10 cellular contexts compared by ENCODE assay signal in genomic region chr9:71858812-71859211, GRCh38. TPM values are rescaled to one million over a fixed set of nuclear protein-coding genes. Genes with fewer than 3 reads are reported as not detected.
DNase-seq lines count a peak whose midpoint lies in the region; ATAC-seq and FAIRE-seq lines count a peak whose summit lies in the region.
"Had no signal": no experiment of that assay in that cellular context is flagged by ENCODE, and none has a peak within 500 bp of the region (broad histone marks: within the 10 kb centered on the region; RNA-seq: fewer than 3 reads in every experiment).

No MANE protein-coding gene starts in this region.

- peak overlapping the region; percentile 69 for H3K27ac Mint-ChIP-seq in stimulated activated naive CD8-positive, alpha-beta T cell treated with anti-CD3 and anti-CD28 coated beads, Interleukin-15, Interleukin-2, amounts not matched to agents 100 ng/mL and 50 ng/mL, for 24 hours
- H3K27ac Mint-ChIP-seq: stimulated activated memory B cell treated with anti-CD40 and anti-IgM and Interleukin-4, amounts not matched to agents 10 μg/mL and 1 μg/mL and 100 μg/mL, for 72 hours had no signal

- peak; percentile 94 to 97 for ATAC-seq in activated T-cell treated with anti-CD3 and anti-CD28 coated beads, Interleukin-2, amount 50 U/mL, for 4 hours
- ATAC-seq in HG02884 (IDR thresholded peaks at IDR 0.05; ENCODE audit: unreplicated experiment) (peak; percentile 91), GM19467 (IDR thresholded peaks at IDR 0.05; ENCODE audit: unreplicated experiment) (no peak)
- ATAC-seq: stimulated activated memory B cell treated with anti-CD40 and anti-IgM and Interleukin-4, amounts not matched to agents 10 μg/mL and 1 μg/mL and 100 μg/mL, for 72 hours had no signal

- H3K4me3 Mint-ChIP-seq in activated T-cell treated with anti-CD3 and anti-CD28 coated beads, Interleukin-2, amount 50 U/mL, for 4 hours: no peak overlapping the region
- H3K4me3 Mint-ChIP-seq in stimulated activated naive CD8-positive, alpha-beta T cell treated with anti-CD3 and anti-CD28 coated beads, Interleukin-15, Interleukin-2, amounts not matched to agents 100 ng/mL and 50 ng/mL, for 24 hours: peak overlapping the region; percentile 20
- H3K4me3 Mint-ChIP-seq: stimulated activated memory B cell treated with anti-CD40 and anti-IgM and Interleukin-4, amounts not matched to agents 10 μg/mL and 1 μg/mL and 100 μg/mL, for 72 hours had no signal

- DNase-seq in activated T-cell treated with anti-CD3 and anti-CD28 coated beads, Interleukin-2, amount 50 U/mL, for 4 hours: no peak
- DNase-seq in activated T-cell treated with anti-CD3 and anti-CD28 coated beads for 4 hours (no peak), RCC 7860 (ENCODE audit: low spot score) (peak; percentile 30), globus pallidus (ENCODE audit: low spot score) (no peak), T-helper 9 cell (no peak)
- DNase-seq: right lobe of liver had no signal

- FAIRE-seq in RCC 7860 (lab: Jason Lieb, UNC): peak; percentile 17

- no peaks in the 10 kb centered on the region for H3K27me3 Mint-ChIP-seq in activated T-cell treated with anti-CD3 and anti-CD28 coated beads, Interleukin-2, amount 50 U/mL, for 4 hours (ENCODE audit: low read depth)
- no peaks in the 10 kb centered on the region for H3K27me3 Mint-ChIP-seq in stimulated activated naive CD8-positive, alpha-beta T cell treated with anti-CD3 and anti-CD28 coated beads, Interleukin-15, Interleukin-2, amounts not matched to agents 100 ng/mL and 50 ng/mL, for 24 hours
- H3K27me3 Mint-ChIP-seq: stimulated activated memory B cell treated with anti-CD40 and anti-IgM and Interleukin-4, amounts not matched to agents 10 μg/mL and 1 μg/mL and 100 μg/mL, for 72 hours had no signal

- H3K9me3 Mint-ChIP-seq in activated T-cell treated with anti-CD3 and anti-CD28 coated beads, Interleukin-2, amount 50 U/mL, for 4 hours: peaks cover 17% of the 10 kb centered on the region
- peaks cover 19% of the 10 kb centered on the region for H3K9me3 Mint-ChIP-seq in stimulated activated naive CD8-positive, alpha-beta T cell treated with anti-CD3 and anti-CD28 coated beads, Interleukin-15, Interleukin-2, amounts not matched to agents 100 ng/mL and 50 ng/mL, for 24 hours

- peaks cover 7% of the 10 kb centered on the region for H3K4me1 Mint-ChIP-seq in activated T-cell treated with anti-CD3 and anti-CD28 coated beads, Interleukin-2, amount 50 U/mL, for 4 hours (ENCODE audit: low read depth)
- H3K4me1 Mint-ChIP-seq in stimulated activated naive CD8-positive, alpha-beta T cell treated with anti-CD3 and anti-CD28 coated beads, Interleukin-15, Interleukin-2, amounts not matched to agents 100 ng/mL and 50 ng/mL, for 24 hours (ENCODE audit: low read depth): peaks cover 46% of the 10 kb centered on the region
- H3K4me1 Mint-ChIP-seq: stimulated activated memory B cell treated with anti-CD40 and anti-IgM and Interleukin-4, amounts not matched to agents 10 μg/mL and 1 μg/mL and 100 μg/mL, for 72 hours had no signal

- peaks cover 20% of the 10 kb centered on the region for H3K36me3 Mint-ChIP-seq in activated T-cell treated with anti-CD3 and anti-CD28 coated beads, Interleukin-2, amount 50 U/mL, for 4 hours (ENCODE audit: insufficient read depth)
- peaks cover 51% of the 10 kb centered on the region for H3K36me3 Mint-ChIP-seq in stimulated activated naive CD8-positive, alpha-beta T cell treated with anti-CD3 and anti-CD28 coated beads, Interleukin-15, Interleukin-2, amounts not matched to agents 100 ng/mL and 50 ng/mL, for 24 hours (ENCODE audit: low read depth)

RNA-seq across cellular contexts. Expression of gene ABHD17B, which starts 52.2 kb away (rescaled TPM):
- 10 to 100 TPM; 15.5 to 16.4 (median 15.7) TPM for total RNA-seq in activated T-cell treated with anti-CD3 and anti-CD28 coated beads, Interleukin-2, amount 50 U/mL, for 4 hours

RNA-seq across cellular contexts. Expression of gene C9orf85, which starts 52.6 kb away (rescaled TPM):
- 10 to 100 TPM in 1 of 3 donors, 1 to 10 TPM in 2; 9.0 to 11.4 (median 9.1) TPM for total RNA-seq in activated T-cell treated with anti-CD3 and anti-CD28 coated beads, Interleukin-2, amount 50 U/mL, for 4 hours
